21 cellular contexts compared by ENCODE assay signal in the genomic region with DNA sequence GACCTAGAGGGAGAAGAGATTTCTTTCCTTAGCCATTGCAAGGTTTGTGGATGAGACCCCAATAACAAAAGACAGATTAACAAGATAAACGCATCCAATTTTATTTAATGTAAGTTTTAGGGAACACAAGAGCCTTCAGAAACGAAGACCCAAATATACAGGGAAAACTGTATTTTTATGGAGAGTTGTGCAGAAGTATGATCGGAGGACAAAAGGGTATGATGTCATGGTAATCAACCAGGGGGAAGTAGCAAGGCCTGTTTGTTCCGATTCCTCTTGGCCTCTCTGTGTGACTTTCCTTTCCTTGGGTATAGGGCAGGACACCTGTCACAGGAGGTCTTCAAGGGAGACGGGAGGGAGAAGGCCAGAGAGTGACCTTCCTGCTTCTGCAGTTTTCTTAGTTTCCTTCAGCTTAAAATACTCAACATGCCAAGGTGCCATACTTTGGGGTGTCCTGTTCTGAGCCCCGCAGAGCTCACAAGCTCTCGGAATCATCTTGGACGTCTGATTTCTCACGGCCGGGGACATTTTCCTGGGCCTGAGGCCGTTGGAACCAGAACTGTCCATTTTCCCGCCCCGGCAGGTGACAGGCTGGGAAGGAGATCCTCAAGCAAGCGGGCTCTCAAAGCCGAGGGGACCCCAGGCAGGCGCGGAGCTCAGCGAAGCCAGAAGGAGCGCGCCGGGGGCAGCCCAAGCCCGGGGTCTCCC. TPM values are rescaled to one million over a fixed set of nuclear protein-coding genes. Genes with fewer than 3 reads are reported as not detected.
DNase-seq lines count a peak whose midpoint lies in the region; ATAC-seq, FAIRE-seq and TF ChIP-seq lines count a peak whose summit lies in the region.
"Had no signal": no experiment of that assay in that cellular context is flagged by ENCODE, and none has a peak within 500 bp of the region (broad histone marks: within the 10 kb centered on the region; RNA-seq: fewer than 3 reads in every experiment).

No MANE protein-coding gene starts in this region.

- in situ Hi-C loops in GM23248 (cut with MboI): no loop called here

- H3K27ac ChIP-seq in GM23248: no peak overlapping the region
- no peak overlapping the region for H3K27ac ChIP-seq in iPS DF 6.9 (ENCODE audit: low read length)
- H3K27ac ChIP-seq in neural progenitor cell: no peak overlapping the region
- H3K27ac ChIP-seq: SJSA1, tibial nerve had no signal

- H3K4me3 ChIP-seq in GM23248 (no peak overlapping the region), iPS DF 6.9 (ENCODE audit: low read length) (peak overlapping the region; percentile 42; the same call in 1 of the 2 replicates), neural progenitor cell (peak overlapping the region; percentile 53)
- H3K4me3 ChIP-seq: MG63, SJSA1 had no signal

- H3K79me2 ChIP-seq in GM23248 (ENCODE audit: insufficient read depth) (no peaks in the 10 kb centered on the region), neural progenitor cell (ENCODE audit: low read depth) (no peaks in the 10 kb centered on the region)

- TF ChIP-seq POLR2A in H54 (IDR thresholded peaks at IDR 0.05; ENCODE audit: low read depth, low read length): no peak

- no peak for DNase-seq in GM23248
- DNase-seq in T-cell: no peak
- no peak for DNase-seq in iPS DF 6.9 (ENCODE audit: low read depth, low spot score)
- no peak for DNase-seq in neural progenitor cell (ENCODE audit: low spot score)
- DNase-seq in CD14-positive monocyte (ENCODE audit: low spot score): no peak
- DNase-seq in activated gamma-delta T cell treated with Interleukin-2 at 50 U/mL for 16 hours: no peak
- DNase-seq in retina: no peak
- no peak for DNase-seq in H54 (ENCODE audit: insufficient read length, low spot score)
- DNase-seq: activated CD4-positive, alpha-beta T cell treated with anti-CD3 and anti-CD28 coated beads for 48 hours; HCEC 1CT; MG63; NCI-H187 treated with DMSO at 0.1 percent for 48 hours; NCI-H510A; stimulated activated CD4-positive, alpha-beta T cell treated with anti-CD3 and anti-CD28 coated beads, Interleukin-4, amount 100 ng/mL, for 24 hours; stimulated activated CD8-positive, alpha-beta memory T cell treated with anti-CD3 and anti-CD28 coated beads, Interleukin-4, amount 100 ng/mL, for 48 hours; T-helper 9 cell had no signal

- CTCF ChIA-PET in T-cell (lab: Charles Lee): no interaction called here

- no peaks in the 10 kb centered on the region for H3K36me3 Mint-ChIP-seq in T-cell
- H3K36me3 Mint-ChIP-seq in neural progenitor cell: no peaks in the 10 kb centered on the region
- no peaks in the 10 kb centered on the region for H3K36me3 Mint-ChIP-seq in CD14-positive monocyte
- H3K36me3 Mint-ChIP-seq: memory B cell had no signal

- H3K4me3 Mint-ChIP-seq in T-cell (peak overlapping the region in 2 of 3 donors; percentile 31 to 35), neural progenitor cell (peak overlapping the region; percentile 71), CD14-positive monocyte (peak overlapping the region in 1 of 2 donors; percentile 76)
- H3K4me3 Mint-ChIP-seq: memory B cell had no signal

- no peaks in the 10 kb centered on the region for H3K36me3 ChIP-seq in GM23248 (ENCODE audit: low read depth)
- H3K36me3 ChIP-seq in iPS DF 6.9 (ENCODE audit: control insufficient read depth, insufficient read depth, low read length): no peaks in the 10 kb centered on the region
- H3K36me3 ChIP-seq in neural progenitor cell: no peaks in the 10 kb centered on the region
- H3K36me3 ChIP-seq: MG63, SJSA1, tibial nerve had no signal

- no peak for ATAC-seq in T-cell (replicated peaks in 1 of 4)

- H3F3A ChIP-seq in GM23248 (ENCODE audit: insufficient read depth): no peaks in the 10 kb centered on the region
- H3F3A ChIP-seq in neural progenitor cell (ENCODE audit: low read depth): no peaks in the 10 kb centered on the region

- peaks cover 79% of the 10 kb centered on the region for H3K27me3 ChIP-seq in GM23248 (replicated peaks; ENCODE audit: insufficient read depth)
- peaks cover 26% of the 10 kb centered on the region for H3K27me3 ChIP-seq in iPS DF 6.9 (ENCODE audit: control insufficient read depth, insufficient read depth, low read length)
- H3K27me3 ChIP-seq in neural progenitor cell: peaks cover 93% of the 10 kb centered on the region

- H3K9me3 Mint-ChIP-seq in T-cell (no peaks in the 10 kb centered on the region), neural progenitor cell (no peaks in the 10 kb centered on the region), CD14-positive monocyte (peaks cover 0 to 14% (median 0%) of the 10 kb centered on the region in 7 donors)
- H3K9me3 Mint-ChIP-seq: memory B cell had no signal

- no peaks in the 10 kb centered on the region for H4K20me1 ChIP-seq in GM23248 (ENCODE audit: insufficient read depth)
- H4K20me1 ChIP-seq in neural progenitor cell (ENCODE audit: low read depth): no peaks in the 10 kb centered on the region

- H3K4me1 ChIP-seq in GM23248 (ENCODE audit: insufficient read depth): no peaks in the 10 kb centered on the region
- peaks cover 1% of the 10 kb centered on the region; the same call in 1 of the 2 replicates for H3K4me1 ChIP-seq in iPS DF 6.9 (ENCODE audit: control insufficient read depth, insufficient read depth, low read length)
- H3K4me1 ChIP-seq in neural progenitor cell: peaks cover 10% of the 10 kb centered on the region
- H3K4me1 ChIP-seq: SJSA1 had no signal

- H3K4me1 Mint-ChIP-seq in T-cell (peaks cover 0 to 5% (median 3%) of the 10 kb centered on the region in 3 donors), neural progenitor cell (peaks cover 16% of the 10 kb centered on the region), CD14-positive monocyte (no peaks in the 10 kb centered on the region)
- H3K4me1 Mint-ChIP-seq: memory B cell had no signal

- no peaks in the 10 kb centered on the region for H3K9me2 ChIP-seq in GM23248 (ENCODE audit: insufficient read depth)

- POLR2A ChIA-PET in T-cell (lab: Charles Lee): interaction anchor here in 1 of 2 donors (0.6 kb wide), 1 partner anchor 1291 kb away, joined by 3 read pairs; no protein-coding TSS in a partner anchor

- H3K27me3 Mint-ChIP-seq in T-cell (peaks cover 44 to 71% of the 10 kb centered on the region in 2 donors), neural progenitor cell (ENCODE audit: insufficient read depth, low read depth) (peaks cover 39% of the 10 kb centered on the region), CD14-positive monocyte (ENCODE audit: low read depth in 3 of 3) (peaks cover 59 to 78% (median 59%) of the 10 kb centered on the region in 3 donors)

- H3K9me3 ChIP-seq in GM23248 (ENCODE audit: low read depth) (no peaks in the 10 kb centered on the region), iPS DF 6.9 (ENCODE audit: control insufficient read depth, insufficient read depth, low read length) (no peaks in the 10 kb centered on the region), neural progenitor cell (ENCODE audit: low read depth) (no peaks in the 10 kb centered on the region)
- H3K9me3 ChIP-seq: MG63, SJSA1, tibial nerve had no signal

- intact Hi-C loops in CD14-positive monocyte (cut with micrococcal nuclease): no loop called here

- H3K9ac ChIP-seq in GM23248 (no peak overlapping the region), neural progenitor cell (no peak overlapping the region)

- H2AFZ ChIP-seq in GM23248: 0 out of 2 replicates have a peak overlapping the region, but pooled peaks have one; percentile 7
- peak overlapping the region; percentile 98 for H2AFZ ChIP-seq in neural progenitor cell (replicated peaks)

- H3K4me2 ChIP-seq in GM23248 (ENCODE audit: unreplicated experiment) (no peak overlapping the region), neural progenitor cell (peak overlapping the region; percentile 87)

- 32% methylated on average over 22 of the region's 22 CpGs for WGBS in GM23248 (ENCODE audit: low coverage in 1 of 2, low lambda C conversion rate in 2 of 2, missing lambda C conversion rate in 2 of 2), 2 experiments
- WGBS in iPS DF 6.9 (ENCODE audit: insufficient coverage, insufficient read length): no CpG with 5 or more reads among the region's 22 CpGs

- H3K27ac Mint-ChIP-seq in T-cell: no peak overlapping the region
- no peak overlapping the region for H3K27ac Mint-ChIP-seq in neural progenitor cell
- H3K27ac Mint-ChIP-seq in CD14-positive monocyte: no peak overlapping the region
- H3K27ac Mint-ChIP-seq: memory B cell had no signal

- no peak for FAIRE-seq in H54 (lab: Jason Lieb, UNC)

- TF ChIP-seq CTCF in neural progenitor cell (IDR thresholded peaks at IDR 0.05): no peak
- no peak for TF ChIP-seq CTCF in CD14-positive monocyte (IDR thresholded peaks at IDR 0.05)

RNA-seq across cellular contexts. Expression of gene TMC2, which starts 21.7 kb away (rescaled TPM):
- not detected in 2 replicates for total RNA-seq in GM23248 (2014; rRNA removed; shearing (Covaris generic))
- polyA plus RNA-seq in GM23248 (2016; fragmentation: Nextera tagmentation; extraction: Ambion mirVana) (not detected in 2 replicates), CD14-positive monocyte (not detected)
- total RNA-seq in T-cell (not detected), neural progenitor cell (ENCODE audit: low replicate concordance) (not detected in 2 replicates)
- total RNA-seq: HT-29, SJSA1, skeletal muscle tissue had no signal

RNA-seq across cellular contexts. Expression of gene ZNF343, which starts 49.3 kb away (rescaled TPM):
- 7.5 and 11.0 TPM in 2 replicates for total RNA-seq in GM23248 (2014; rRNA removed; shearing (Covaris generic))
- 7.0 and 8.1 TPM in 2 replicates for polyA plus RNA-seq in GM23248 (2016; fragmentation: Nextera tagmentation; extraction: Ambion mirVana)
- total RNA-seq in T-cell: 10 to 100 TPM in 4 of 5 donors, 1 to 10 TPM in 1; 7.6 to 14.2 (median 10.9) TPM
- 7.4 and 9.7 TPM in 2 replicates for total RNA-seq in neural progenitor cell (ENCODE audit: low replicate concordance)
- 1 to 10 TPM; 1.3 TPM for polyA plus RNA-seq in CD14-positive monocyte
